9 cellular contexts compared by ENCODE assay signal in the genomic region with DNA sequence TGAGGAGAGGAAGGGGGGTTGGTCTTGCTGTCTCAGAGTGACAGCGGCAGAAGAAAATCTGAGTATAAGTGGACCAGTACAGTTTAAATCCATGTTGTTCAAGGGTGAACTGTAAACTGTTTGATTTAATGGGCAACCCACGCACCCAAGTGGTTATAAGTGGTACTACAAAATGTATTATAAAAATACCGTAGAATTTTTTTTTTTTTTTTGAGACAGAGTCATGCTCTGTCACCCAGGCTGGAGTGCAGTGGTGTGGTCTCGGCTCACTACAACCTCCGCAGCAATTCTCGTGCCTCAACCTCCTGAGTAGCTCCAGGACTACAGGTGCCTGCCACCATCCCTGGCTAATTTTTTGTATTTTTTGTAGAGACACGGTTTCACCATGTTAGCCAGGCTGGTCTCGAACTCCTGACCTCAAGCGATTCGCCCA. TPM values are rescaled to one million over a fixed set of nuclear protein-coding genes. Genes with fewer than 3 reads are reported as not detected.
DNase-seq lines count a peak whose midpoint lies in the region; ATAC-seq and TF ChIP-seq lines count a peak whose summit lies in the region.
"Had no signal": no experiment of that assay in that cellular context is flagged by ENCODE, and none has a peak within 500 bp of the region (broad histone marks: within the 10 kb centered on the region; RNA-seq: fewer than 3 reads in every experiment).

No MANE protein-coding gene starts in this region.

- H3K27me3 ChIP-seq in breast epithelium (no peaks in the 10 kb centered on the region), lower lobe of right lung (ENCODE audit: low read depth) (no peaks in the 10 kb centered on the region), testis (no peaks in the 10 kb centered on the region)
- H3K27me3 ChIP-seq: BLaER1 treated with 17β-estradiol and CSF1 and Interleukin-3, amounts not matched to agents 10 nM and 100 nM had no signal

- ATAC-seq in SK-N-SH treated with all-trans-retinoic acid at 6 μM for 48 hours = peak; percentile 9
- ATAC-seq in lower lobe of right lung = peak; percentile 22 to 25
- no peak for ATAC-seq in GM18873 (IDR thresholded peaks at IDR 0.05; ENCODE audit: low FRiP score, unreplicated experiment)

- H3K4me3 ChIP-seq in breast epithelium = no peak overlapping the region
- no peak overlapping the region for H3K4me3 ChIP-seq in lower lobe of right lung
- H3K4me3 ChIP-seq in testis = no peak overlapping the region
- H3K4me3 ChIP-seq: BLaER1 treated with 17β-estradiol and CSF1 and Interleukin-3, amounts not matched to agents 10 nM and 100 nM had no signal

- TF ChIP-seq CTCF in breast epithelium (IDR thresholded peaks at IDR 0.05) = peak; percentile 57 to 58 (median 57)
- peak; percentile 54 for TF ChIP-seq CTCF in lower lobe of right lung (IDR thresholded peaks at IDR 0.05)
- peak; percentile 38 to 82 (median 55) for TF ChIP-seq CTCF in testis (IDR thresholded peaks at IDR 0.05)

- H3K27ac ChIP-seq in breast epithelium = no peak overlapping the region
- H3K27ac ChIP-seq in lower lobe of right lung = no peak overlapping the region
- H3K27ac ChIP-seq in testis = no peak overlapping the region

- no peaks in the 10 kb centered on the region for H3K9me3 ChIP-seq in breast epithelium
- H3K9me3 ChIP-seq in lower lobe of right lung = no peaks in the 10 kb centered on the region
- no peaks in the 10 kb centered on the region for H3K9me3 ChIP-seq in testis

- no peaks in the 10 kb centered on the region for H3K4me1 ChIP-seq in breast epithelium
- peaks cover 26% of the 10 kb centered on the region for H3K4me1 ChIP-seq in lower lobe of right lung
- H3K4me1 ChIP-seq in testis = peaks cover 14% of the 10 kb centered on the region

- no peaks in the 10 kb centered on the region for H3K36me3 ChIP-seq in breast epithelium
- H3K36me3 ChIP-seq in lower lobe of right lung = peaks cover 15% of the 10 kb centered on the region
- no peaks in the 10 kb centered on the region for H3K36me3 ChIP-seq in testis (ENCODE audit: low read depth, missing control alignments)

- TF ChIP-seq POLR2A in breast epithelium (IDR thresholded peaks at IDR 0.05) = no peak
- no peak for TF ChIP-seq POLR2A in testis (IDR thresholded peaks at IDR 0.05)

- intact Hi-C loops in breast epithelium (cut with DNase I; ENCODE audit: low total_unique reads) = no loop called here
- intact Hi-C loops in lower lobe of right lung (cut with DNase I) = no loop called here
- intact Hi-C loops in testis (cut with DNase I; ENCODE audit: low total_unique reads) = no loop called here

- DNase-seq in NCI-H524 (lab: John Stamatoyannopoulos, UW) (peak; percentile 25 to 75), NCI-H524 treated with DMSO at 0.1 percent for 48 hours (lab: John Stamatoyannopoulos, UW) (no peak), NAMALWA (ENCODE audit: low spot score) (peak; percentile 85), breast epithelium (ENCODE audit: low spot score in 2 of 2) (no peak), lower lobe of right lung (no peak), testis (peak; percentile 32)

- 38 to 41% methylated on average over 10 of the region's 10 CpGs for WGBS in testis, 2 donors

TF ChIP-seq in SK-N-SH treated with all-trans-retinoic acid at 6 μM for 48 hours, 23 proteins besides CTCF, POLR2A, EP300 and RAD21:
- no peak for TF ChIP-seq ZNF8 (CRISPR knock-in tag; IDR thresholded peaks at IDR 0.05)
- TF ChIP-seq TOX (CRISPR knock-in tag; IDR thresholded peaks at IDR 0.05; ENCODE audit: borderline replicate concordance) = no peak
- no peak for TF ChIP-seq TSHZ2 (CRISPR knock-in tag; IDR thresholded peaks at IDR 0.05)
- TF ChIP-seq RARB (CRISPR knock-in tag; IDR thresholded peaks at IDR 0.05) = no peak
- no peak for TF ChIP-seq ZC3H10 (CRISPR knock-in tag; IDR thresholded peaks at IDR 0.05)
TF ChIP-seq in SK-N-SH treated with all-trans-retinoic acid at 6 μM for 48 hours: peak in this region for 0.

RNA-seq across cellular contexts. Expression of gene CHCHD5, which starts 2.1 kb away (rescaled TPM):
- total RNA-seq in breast epithelium (10 to 100 TPM; 19.0 to 20.2 (median 19.5) TPM), lower lobe of right lung (23.0 TPM), testis (10 to 100 TPM; 49.0 to 51.3 TPM)
- 98.9 TPM for polyA plus RNA-seq in testis (ENCODE audit: insufficient read depth, low read depth, low replicate concordance)

RNA-seq across cellular contexts. Expression of gene POLR1B, which starts 40.1 kb away (rescaled TPM):
- total RNA-seq in breast epithelium = 10 to 100 TPM in 2 of 3 donors, 1 to 10 TPM in 1; 7.8 to 23.7 (median 15.7) TPM
- total RNA-seq in lower lobe of right lung = 12.3 TPM
- total RNA-seq in testis = 10 to 100 TPM; 26.9 to 29.8 TPM
- 59.2 TPM for polyA plus RNA-seq in testis (ENCODE audit: insufficient read depth, low read depth, low replicate concordance)

Comparison
In these comparisons a context has a peak if more than half of its experiments do, and no peak if none do; other contexts are left out.
1. DNase-seq: peak in NCI-H524 (2 of 2), NAMALWA (single experiment) and testis (single experiment); none in NCI-H524 treated with DMSO at 0.1 percent for 48 hours (single experiment), breast epithelium (0 of 2) and lower lobe of right lung (single experiment).
2. Peak in every context shown above with its lines, with median percentiles within 50 percentile points of each other: CTCF ChIP-seq.